In genomic region chr16:30953511-30954124, GRCh38 we compare ENCODE assay signal across 1 cellular context.
TF ChIP-seq lines count a peak whose summit lies in the region.

No MANE protein-coding gene starts in this region.

TF ChIP-seq in HepG2, 621 proteins besides CTCF, POLR2A, EP300 and RAD21 (continued from another document and continues in another):
- TF ChIP-seq RAD51 (IDR thresholded peaks at IDR 0.05; ENCODE audit: borderline replicate concordance) (no peak), NKX3-1 (CRISPR knock-in tag; IDR thresholded peaks at IDR 0.05) (no peak), NFYB (CRISPR knock-in tag; IDR thresholded peaks at IDR 0.05) (0 out of 2 replicates have a peak, but pooled peaks have one; percentile 21), ZNF724P (CRISPR knock-in tag; IDR thresholded peaks at IDR 0.05; ENCODE audit: borderline replicate concordance) (no peak), ZNF10 (CRISPR knock-in tag; IDR thresholded peaks at IDR 0.05; ENCODE audit: borderline replicate concordance, low read depth) (no peak), SP4 (CRISPR knock-in tag; IDR thresholded peaks at IDR 0.05) (no peak), ZBTB21 (CRISPR knock-in tag; IDR thresholded peaks at IDR 0.05) (no peak), ZNF136 (CRISPR knock-in tag; IDR thresholded peaks at IDR 0.05; ENCODE audit: low read depth) (peak; percentile 70; the same call in 1 of the 2 replicates), MTA3 (CRISPR knock-in tag; IDR thresholded peaks at IDR 0.05) (no peak), ZNF512 (CRISPR knock-in tag; IDR thresholded peaks at IDR 0.05) (no peak), SRY (CRISPR knock-in tag; IDR thresholded peaks at IDR 0.05) (peak; percentile 54; the same call in 1 of the 2 replicates), SNAPC4 (CRISPR knock-in tag; IDR thresholded peaks at IDR 0.05) (no peak; the same call in 1 of the 2 replicates), POLR2AphosphoS5 (IDR thresholded peaks at IDR 0.05; ENCODE audit: low read depth, low read length) (no peak), KAT2B (IDR thresholded peaks at IDR 0.05; ENCODE audit: borderline replicate concordance, low read depth, low read length) (no peak), KDM4B (CRISPR knock-in tag; IDR thresholded peaks at IDR 0.05) (no peak), RFXANK (CRISPR knock-in tag; IDR thresholded peaks at IDR 0.05) (no peak), ZNF737 (CRISPR knock-in tag; IDR thresholded peaks at IDR 0.05; ENCODE audit: borderline replicate concordance) (no peak), ZNF281 (CRISPR knock-in tag; IDR thresholded peaks at IDR 0.05; ENCODE audit: borderline replicate concordance) (no peak), ZNF652 (CRISPR knock-in tag; IDR thresholded peaks at IDR 0.05; ENCODE audit: borderline replicate concordance, low read depth) (no peak), ATF2 (CRISPR knock-in tag; IDR thresholded peaks at IDR 0.05) (peak; percentile 72), FOXA3 (CRISPR knock-in tag; IDR thresholded peaks at IDR 0.05) (peak; percentile 56; the same call in 1 of the 2 replicates), NFAT5 (CRISPR knock-in tag; IDR thresholded peaks at IDR 0.05) (no peak), ZNF558 (CRISPR knock-in tag; IDR thresholded peaks at IDR 0.05; ENCODE audit: borderline replicate concordance) (no peak), SNAI1 (CRISPR knock-in tag; IDR thresholded peaks at IDR 0.05; ENCODE audit: borderline replicate concordance) (peak; percentile 82; the same call in 1 of the 2 replicates), NFATC3 (CRISPR knock-in tag; IDR thresholded peaks at IDR 0.05) (0 out of 2 replicates have a peak, but pooled peaks have one; percentile 41), ARNT2 (CRISPR knock-in tag; IDR thresholded peaks at IDR 0.05; ENCODE audit: low read depth) (no peak; the same call in 1 of the 2 replicates), TAF15 (IDR thresholded peaks at IDR 0.05; ENCODE audit: low read depth, low read length, poor library complexity, severe bottlenecking) (peak; percentile 34), SP140L (CRISPR knock-in tag; IDR thresholded peaks at IDR 0.05; ENCODE audit: borderline replicate concordance) (no peak), FOXJ3 (CRISPR knock-in tag; IDR thresholded peaks at IDR 0.05; ENCODE audit: borderline replicate concordance) (no peak), NR2C2 (CRISPR knock-in tag; IDR thresholded peaks at IDR 0.05; ENCODE audit: borderline replicate concordance) (no peak; the same call in 1 of the 2 replicates), ATF3 (CRISPR knock-in tag; IDR thresholded peaks at IDR 0.05) (0 out of 2 replicates have a peak, but pooled peaks have one; percentile 38), GPN1 (CRISPR knock-in tag; IDR thresholded peaks at IDR 0.05; ENCODE audit: borderline replicate concordance) (peak; percentile 29; the same call in 1 of the 2 replicates), ZNF543 (CRISPR knock-in tag; IDR thresholded peaks at IDR 0.05) (peak; percentile 65; the same call in 1 of the 2 replicates), ZNF367 (CRISPR knock-in tag; IDR thresholded peaks at IDR 0.05; ENCODE audit: borderline replicate concordance) (no peak), ATF1 (CRISPR knock-in tag; IDR thresholded peaks at IDR 0.05) (no peak), MTA1 (CRISPR knock-in tag; IDR thresholded peaks at IDR 0.05; ENCODE audit: borderline replicate concordance) (peak; percentile 37; the same call in 1 of the 2 replicates), ZNF335 (CRISPR knock-in tag; IDR thresholded peaks at IDR 0.05) (no peak), ZNF576 (CRISPR knock-in tag; IDR thresholded peaks at IDR 0.05) (0 out of 2 replicates have a peak, but pooled peaks have one; percentile 16), ZNF530 (CRISPR knock-in tag; IDR thresholded peaks at IDR 0.05; ENCODE audit: low read depth) (no peak), GFI1 (CRISPR knock-in tag; IDR thresholded peaks at IDR 0.05; ENCODE audit: borderline replicate concordance) (no peak), ZNF256 (CRISPR knock-in tag; conservative IDR thresholded peaks at IDR 0.05) (no peak), ZBTB3 (CRISPR knock-in tag; IDR thresholded peaks at IDR 0.05; ENCODE audit: borderline replicate concordance, low read depth) (peak; percentile 85; the same call in 1 of the 2 replicates), SOX5 (CRISPR knock-in tag; IDR thresholded peaks at IDR 0.05; ENCODE audit: borderline replicate concordance) (0 out of 2 replicates have a peak, but pooled peaks have one; percentile 42), TOE1 (CRISPR knock-in tag; IDR thresholded peaks at IDR 0.05) (peak; percentile 62; the same call in 1 of the 2 replicates), TBL1XR1 (IDR thresholded peaks at IDR 0.05; ENCODE audit: borderline replicate concordance, low read length, partially characterized antibody) (peak; percentile 38), ATAD3A (CRISPR knock-in tag; IDR thresholded peaks at IDR 0.05) (no peak), FOXM1 (CRISPR knock-in tag; IDR thresholded peaks at IDR 0.05) (no peak), MATR3 (CRISPR knock-in tag; IDR thresholded peaks at IDR 0.05) (no peak), ZNF784 (CRISPR knock-in tag; IDR thresholded peaks at IDR 0.05; ENCODE audit: borderline replicate concordance) (0 out of 2 replicates have a peak, but pooled peaks have one; percentile 54), GZF1 (CRISPR knock-in tag; IDR thresholded peaks at IDR 0.05) (0 out of 2 replicates have a peak, but pooled peaks have one; percentile 53), CREB1 (IDR thresholded peaks at IDR 0.05) (no peak), CREB1 (CRISPR knock-in tag; IDR thresholded peaks at IDR 0.05) (no peak)
